22 cellular contexts compared by ENCODE assay signal in the genomic region with DNA sequence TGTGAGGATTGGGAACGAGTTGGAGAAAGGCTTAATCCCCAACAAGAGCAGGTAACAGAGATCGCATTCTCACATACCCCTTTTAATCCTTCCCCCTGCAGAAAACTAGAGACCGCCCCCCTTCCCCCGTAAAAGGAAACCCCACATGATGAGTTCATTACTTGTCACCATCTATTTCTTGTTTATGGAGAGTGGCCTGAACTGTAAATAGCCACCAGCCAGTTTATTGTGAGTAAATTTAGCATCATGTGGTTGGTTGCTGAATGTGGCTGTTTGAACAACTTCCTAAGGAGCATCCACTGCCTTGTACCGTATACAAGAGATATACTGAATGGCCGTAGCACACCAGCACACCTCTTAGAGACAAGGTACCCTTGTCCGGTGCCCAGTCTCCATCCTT.
"Had no signal": no experiment of that assay in that cellular context is flagged by ENCODE, and none has a peak within 500 bp of the region (broad histone marks: within the 10 kb centered on the region; RNA-seq: fewer than 3 reads in every experiment).

No MANE protein-coding gene starts in this region.

- DNase-seq: cortex of kidney; dorsolateral prefrontal cortex; effector CD8-positive, alpha-beta T cell; foreskin melanocyte; islet precursor cell; left lung; mesenchymal stem cell; natural killer cell; occipital lobe; pancreas; retina; stimulated activated CD4-positive, alpha-beta T cell treated with anti-CD3 and anti-CD28 coated beads, Interleukin-4, amount 100 ng/mL, for 1 hour; stimulated activated CD8-positive, alpha-beta memory T cell treated with anti-CD3 and anti-CD28 coated beads, Interleukin-4, amount 100 ng/mL, for 48 hours; stimulated activated naive CD8-positive, alpha-beta T cell treated with anti-CD3 and anti-CD28 coated beads, Interleukin-15, Interleukin-2, amounts not matched to agents 100 U/mL and 50 U/mL, for 24 hours; tibial artery; upper lobe of left lung; uterus had no signal

- H3K27ac Mint-ChIP-seq: natural killer cell; stimulated activated effector memory CD8-positive, alpha-beta T cell treated with anti-CD3 and anti-CD28 coated beads, Interleukin-12 subunit alpha, Interleukin-12 subunit beta, amount 100 ng/mL, for 72 hours had no signal

- H3K4me3 ChIP-seq: dorsolateral prefrontal cortex, left lung, lung, pancreas, prostate gland, suprapubic skin, tibial artery, upper lobe of left lung, uterus had no signal

- H3K4me1 ChIP-seq: left lung, pancreas, prostate gland, suprapubic skin, tibial artery, upper lobe of left lung, uterus had no signal

- H3K36me3 Mint-ChIP-seq: natural killer cell had no signal

- H3K27ac ChIP-seq: dorsolateral prefrontal cortex, left lung, pancreas, prostate gland, suprapubic skin, tibial artery, upper lobe of left lung, uterus had no signal

- H3K36me3 ChIP-seq: prostate gland, uterus had no signal

- H3K4me3 Mint-ChIP-seq: central memory CD8-positive, alpha-beta T cell; natural killer cell; stimulated activated effector memory CD8-positive, alpha-beta T cell treated with anti-CD3 and anti-CD28 coated beads, Interleukin-12 subunit alpha, Interleukin-12 subunit beta, amount 100 ng/mL, for 72 hours had no signal

- H3K4me1 Mint-ChIP-seq: central memory CD8-positive, alpha-beta T cell; natural killer cell; stimulated activated effector memory CD8-positive, alpha-beta T cell treated with anti-CD3 and anti-CD28 coated beads, Interleukin-12 subunit alpha, Interleukin-12 subunit beta, amount 100 ng/mL, for 72 hours had no signal

- H3K27me3 ChIP-seq: dorsolateral prefrontal cortex, left lung, pancreas, suprapubic skin, tibial artery, upper lobe of left lung, uterus had no signal

- H3K27me3 Mint-ChIP-seq: central memory CD8-positive, alpha-beta T cell had no signal

- ATAC-seq: left lung; natural killer cell; pancreas; stimulated activated effector memory CD8-positive, alpha-beta T cell treated with anti-CD3 and anti-CD28 coated beads, Interleukin-12 subunit alpha, Interleukin-12 subunit beta, amount 100 ng/mL, for 72 hours; stimulated activated naive CD8-positive, alpha-beta T cell treated with anti-CD3 and anti-CD28 coated beads, Interleukin-15, Interleukin-2, amounts not matched to agents 100 U/mL and 50 U/mL, for 24 hours had no signal

- H3K9me3 ChIP-seq: left lung, pancreas, prostate gland, suprapubic skin, tibial artery, upper lobe of left lung, uterus had no signal

- H3K9me3 Mint-ChIP-seq: central memory CD8-positive, alpha-beta T cell; natural killer cell; stimulated activated effector memory CD8-positive, alpha-beta T cell treated with anti-CD3 and anti-CD28 coated beads, Interleukin-12 subunit alpha, Interleukin-12 subunit beta, amount 100 ng/mL, for 72 hours had no signal
